Comparison of ENCODE assay signal across 23 cellular contexts in genomic region chr11:44113018-44113417, GRCh38.
"Had no signal": no experiment of that assay in that cellular context is flagged by ENCODE, and none has a peak within 500 bp of the region (broad histone marks: within the 10 kb centered on the region; RNA-seq: fewer than 3 reads in every experiment).

No MANE protein-coding gene starts in this region.

- H3K4me1 ChIP-seq: uterus had no signal

- H3K27ac ChIP-seq: body of pancreas, gastroesophageal sphincter, hepatocyte, left ventricle myocardium inferior, testis, uterus, WERI-Rb-1 had no signal

- ATAC-seq: activated CD4-positive, CD25-positive, alpha-beta regulatory T cell treated with anti-CD3 and anti-CD28 coated beads, Interleukin-2, amount 50 U/mL, for 24 hours; body of pancreas; gastroesophageal sphincter; natural killer cell treated with Interleukin-12 subunit alpha and Interleukin-12 subunit beta and Interleukin-15 and Interleukin-18, amount 100 ng/mL, for 72 hours; T-helper 17 cell had no signal

- H3K9me3 ChIP-seq: body of pancreas, gastroesophageal sphincter, left ventricle myocardium inferior, testis, uterus had no signal

- H3K36me3 ChIP-seq: uterus had no signal

- H3K4me3 ChIP-seq: body of pancreas, gastroesophageal sphincter, hepatocyte, left ventricle myocardium inferior, lung, testis, uterus had no signal

- H3K27me3 ChIP-seq: body of pancreas, gastroesophageal sphincter, hepatocyte, testis, uterus had no signal

- DNase-seq: activated CD4-positive, alpha-beta T cell treated with anti-CD3 and anti-CD28 coated beads, Interleukin-2, amount 10 ng/mL, durations not matched to agents 24 days and 14 days; activated effector memory CD4-positive, alpha-beta T cell treated with Interleukin-2 at 50 U/mL for 16 hours; activated naive CD4-positive, alpha-beta T cell treated with Interleukin-2 at 50 U/mL for 16 hours; activated T-cell treated with anti-CD3 and anti-CD28 coated beads, Interleukin-2, amount 50 U/mL, for 48 hours; aorta; effector CD4-positive, alpha-beta T cell; islet precursor cell; mesendoderm; stimulated activated CD4-positive, alpha-beta T cell treated with anti-CD3 and anti-CD28 coated beads, Interleukin-15, amount 100 ng/mL, for 24 hours; stimulated activated CD4-positive, alpha-beta T cell treated with anti-CD3 and anti-CD28 coated beads, Interleukin-2, amount 100 ng/mL, for 24 hours; stimulated activated naive CD4-positive, alpha-beta T cell; T-helper 17 cell; trophoblast cell; WERI-Rb-1 had no signal
